21 cellular contexts compared by ENCODE assay signal in the genomic region with DNA sequence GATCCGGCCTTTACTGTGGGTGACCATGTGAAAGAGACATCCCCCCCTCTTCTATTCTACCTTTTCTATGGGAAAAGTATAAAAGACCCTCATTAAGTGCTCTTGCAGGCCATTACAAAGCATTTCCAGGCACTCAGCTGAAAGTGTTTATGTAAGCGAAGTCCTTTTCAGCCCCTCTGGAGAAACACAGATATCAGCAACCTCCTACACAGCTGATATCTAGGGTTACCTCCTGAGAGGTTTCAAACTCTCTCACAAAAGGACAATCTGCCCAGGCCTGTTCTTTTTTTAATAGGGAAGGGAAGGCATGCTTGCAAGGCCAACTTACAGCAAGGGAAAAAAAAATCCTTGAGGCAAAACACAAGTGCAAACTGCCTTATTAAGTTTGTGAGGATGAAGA. TPM values are rescaled to one million over a fixed set of nuclear protein-coding genes. Genes with fewer than 3 reads are reported as not detected.
DNase-seq lines count a peak whose midpoint lies in the region; ATAC-seq and TF ChIP-seq lines count a peak whose summit lies in the region.
"Had no signal": no experiment of that assay in that cellular context is flagged by ENCODE, and none has a peak within 500 bp of the region (broad histone marks: within the 10 kb centered on the region; RNA-seq: fewer than 3 reads in every experiment).

No MANE protein-coding gene starts in this region.

- H2BK120ac ChIP-seq in mesendoderm (ENCODE audit: low read depth, low read length), result no peak overlapping the region

- H4K20me1 ChIP-seq in GM23338 (replicated peaks; ENCODE audit: insufficient read depth), result peaks cover 4% of the 10 kb centered on the region; the same call in 1 of the 2 replicates
- peaks cover 24% of the 10 kb centered on the region for H4K20me1 ChIP-seq in smooth muscle cell (ENCODE audit: low read depth)

- peaks cover 72% of the 10 kb centered on the region for H3K4me1 Mint-ChIP-seq in GM23338

- H3K9ac ChIP-seq in mesendoderm (ENCODE audit: low read length) (no peak overlapping the region), smooth muscle cell (ENCODE audit: low read depth) (no peak overlapping the region)

- H3K27ac Mint-ChIP-seq in GM23338, result peak overlapping the region; percentile 31; the same call in 1 of the 2 replicates
- H3K27ac Mint-ChIP-seq: activated CD4-positive, alpha-beta T cell treated with anti-CD3 and anti-CD28 coated beads, Interleukin-2, amount 10 ng/mL, durations not matched to agents 7 days and 5 days; activated T-helper 1 cell treated with anti-CD3 and anti-CD28 coated beads, Interleukin-12 subunit alpha, Interleukin-12 subunit beta, Interleukin-2, Interleukin-4 antibody, amounts not matched to agents 30 ng/mL and 10 ng/mL and 1 ng/mL, durations not matched to agents 14 hours and 24 hours and 36 hours; CD4-positive, alpha-beta memory T cell; HFFc6 had no signal

- peaks cover 71% of the 10 kb centered on the region for H3K4me1 ChIP-seq in GM23338 (ENCODE audit: insufficient read depth)
- peaks cover 36% of the 10 kb centered on the region for H3K4me1 ChIP-seq in Panc1 (ENCODE audit: control insufficient read depth, insufficient read depth, low read length)
- H3K4me1 ChIP-seq in mesendoderm (ENCODE audit: control insufficient read depth, low read depth, low read length), result peaks cover 14% of the 10 kb centered on the region
- H3K4me1 ChIP-seq in smooth muscle cell (ENCODE audit: low read depth), result peaks cover 35% of the 10 kb centered on the region

- WGBS in mesendoderm (ENCODE audit: extremely low coverage, insufficient coverage, low lambda C conversion rate), result no CpG with 5 or more reads among the region's 2 CpGs
- 61% methylated on average over 2 of the region's 2 CpGs for WGBS in smooth muscle cell (ENCODE audit: low lambda C conversion rate)

- H3K9me2 ChIP-seq in GM23338 (ENCODE audit: insufficient read depth), result no peaks in the 10 kb centered on the region

- BruUV-seq in Panc1 (replicated peaks; lab: Mats Ljungman, UMichigan), result no TSS peak

- H3K36me3 Mint-ChIP-seq in GM23338 (ENCODE audit: low read depth), result peaks cover 19% of the 10 kb centered on the region
- H3K36me3 Mint-ChIP-seq: CD4-positive, alpha-beta memory T cell had no signal

- no peaks in the 10 kb centered on the region for H3K9me3 Mint-ChIP-seq in GM23338
- H3K9me3 Mint-ChIP-seq: activated CD4-positive, alpha-beta T cell treated with anti-CD3 and anti-CD28 coated beads, Interleukin-2, amount 10 ng/mL, durations not matched to agents 7 days and 5 days; activated T-helper 1 cell treated with anti-CD3 and anti-CD28 coated beads, Interleukin-12 subunit alpha, Interleukin-12 subunit beta, Interleukin-2, Interleukin-4 antibody, amounts not matched to agents 30 ng/mL and 10 ng/mL and 1 ng/mL, durations not matched to agents 14 hours and 24 hours and 36 hours; CD4-positive, alpha-beta memory T cell; HFFc6 had no signal

- peak overlapping the region; percentile 82; the same call in 1 of the 2 replicates for H3K4me2 ChIP-seq in GM23338
- no peak overlapping the region for H3K4me2 ChIP-seq in mesendoderm (ENCODE audit: low read length)
- peak overlapping the region; percentile 88 for H3K4me2 ChIP-seq in smooth muscle cell

- H3K27me3 ChIP-seq in GM23338 (ENCODE audit: insufficient read depth), result no peaks in the 10 kb centered on the region
- H3K27me3 ChIP-seq in Panc1 (ENCODE audit: control insufficient read depth, insufficient read depth, low read length), result no peaks in the 10 kb centered on the region
- no peaks in the 10 kb centered on the region for H3K27me3 ChIP-seq in mesendoderm (ENCODE audit: insufficient read depth, low read length, poor library complexity)
- H3K27me3 ChIP-seq in smooth muscle cell (ENCODE audit: low read depth), result no peaks in the 10 kb centered on the region
- H3K27me3 ChIP-seq: thyroid gland had no signal

- in situ Hi-C loops in Panc1 (cut with HindIII; ENCODE audit: low pct_unique_long_range_greater_than_20kb, low sequenced_read_pairs), result no loop called here

- no peaks in the 10 kb centered on the region for H3K79me2 ChIP-seq in GM23338 (replicated peaks; ENCODE audit: insufficient read depth)
- H3K79me2 ChIP-seq in mesendoderm (ENCODE audit: control insufficient read depth, insufficient read depth, low read length), result no peaks in the 10 kb centered on the region
- H3K79me2 ChIP-seq in smooth muscle cell (ENCODE audit: low read depth), result no peaks in the 10 kb centered on the region

- peaks cover 10% of the 10 kb centered on the region for H3F3A ChIP-seq in GM23338 (replicated peaks; ENCODE audit: low read depth)
- peaks cover 18% of the 10 kb centered on the region for H3F3A ChIP-seq in smooth muscle cell (ENCODE audit: low read depth)

- POLR2A ChIA-PET in Panc1 (lab: Charles Lee), result no interaction called here

- H2BK5ac ChIP-seq in mesendoderm (ENCODE audit: low read length), result no peak overlapping the region

- CTCF ChIA-PET in Panc1 (lab: Charles Lee), result no interaction called here

- H3K36me3 ChIP-seq in GM23338 (ENCODE audit: insufficient read depth), result no peaks in the 10 kb centered on the region
- H3K36me3 ChIP-seq in Panc1 (ENCODE audit: control insufficient read depth, insufficient read depth, low read length), result peaks cover 9% of the 10 kb centered on the region
- H3K36me3 ChIP-seq in mesendoderm (ENCODE audit: control insufficient read depth, insufficient read depth, low read length), result no peaks in the 10 kb centered on the region
- no peaks in the 10 kb centered on the region for H3K36me3 ChIP-seq in smooth muscle cell (ENCODE audit: low read depth)
- H3K36me3 ChIP-seq: thyroid gland had no signal

- H3K9me3 ChIP-seq in Panc1 (ENCODE audit: control insufficient read depth, insufficient read depth, low read depth, low read length), result no peaks in the 10 kb centered on the region
- H3K9me3 ChIP-seq in smooth muscle cell (replicated peaks; ENCODE audit: low read depth), result no peaks in the 10 kb centered on the region
- H3K9me3 ChIP-seq: thyroid gland had no signal

- H3K4me3 ChIP-seq in GM23338 (no peak overlapping the region), Panc1 (ENCODE audit: low read depth in 2 of 2, low read length in 2 of 2) (no peak overlapping the region), mesendoderm (ENCODE audit: low read length) (no peak overlapping the region), smooth muscle cell (no peak overlapping the region)
- H3K4me3 ChIP-seq: thyroid gland had no signal

- no peak overlapping the region for H3K4ac ChIP-seq in mesendoderm (ENCODE audit: low read depth, low read length)

- H4K5ac ChIP-seq in mesendoderm (ENCODE audit: low read length), result no peak overlapping the region

- H4K8ac ChIP-seq in mesendoderm (ENCODE audit: low read depth, low read length), result no peak overlapping the region

- no peak overlapping the region; the same call in 2 of the 3 replicates for H3K4me3 Mint-ChIP-seq in GM23338
- H3K4me3 Mint-ChIP-seq: activated CD4-positive, alpha-beta T cell treated with anti-CD3 and anti-CD28 coated beads, Interleukin-2, amount 10 ng/mL, durations not matched to agents 7 days and 5 days; activated T-helper 1 cell treated with anti-CD3 and anti-CD28 coated beads, Interleukin-12 subunit alpha, Interleukin-12 subunit beta, Interleukin-2, Interleukin-4 antibody, amounts not matched to agents 30 ng/mL and 10 ng/mL and 1 ng/mL, durations not matched to agents 14 hours and 24 hours and 36 hours; CD4-positive, alpha-beta memory T cell; HFFc6 had no signal

- DNase-seq in GM23338 (ENCODE audit: low spot score) (no peak), Panc1 (ENCODE audit: low read depth, low spot score) (no peak), mesendoderm (peak; percentile 42), smooth muscle cell (lab: John Stamatoyannopoulos, UW; ENCODE audit: unreplicated experiment) (no peak), GM20000 (ENCODE audit: low spot score) (no peak)
- DNase-seq: activated CD4-positive, alpha-beta T cell treated with anti-CD3 and anti-CD28 coated beads, Interleukin-2, amount 10 ng/mL, durations not matched to agents 7 days and 5 days; activated naive CD4-positive, alpha-beta T cell treated with anti-CD3 and anti-CD28 coated beads, Interleukin-2, amount 50 U/mL, for 16 hours; CD4-positive, alpha-beta memory T cell; HFFc6; islet precursor cell; KBM-7; NCI-H146; NCI-H2171; stimulated activated CD4-positive, alpha-beta T cell treated with anti-CD3 and anti-CD28 coated beads, Interleukin-12 subunit alpha, Interleukin-12 subunit beta, amount 100 ng/mL, for 4 hours; stimulated activated CD4-positive, alpha-beta T cell treated with anti-CD3 and anti-CD28 coated beads, Interleukin-4, amount 100 ng/mL, for 24 hours; stimulated activated naive CD4-positive, alpha-beta T cell treated with Interleukin-2 at 50 U/mL for 16 hours; T-helper 2 cell; thyroid gland had no signal

- no peak overlapping the region for H2AFZ ChIP-seq in GM23338
- H2AFZ ChIP-seq in smooth muscle cell (ENCODE audit: low read depth), result no peak overlapping the region

- TF ChIP-seq CTCF in GM23338 (conservative IDR thresholded peaks at IDR 0.05; ENCODE audit: low read depth in 2 of 2), result no peak
- TF ChIP-seq CTCF in Panc1 (IDR thresholded peaks at IDR 0.05), result no peak
- no peak for TF ChIP-seq CTCF in smooth muscle cell (IDR thresholded peaks at IDR 0.05; ENCODE audit: borderline replicate concordance, insufficient read depth, poor library complexity, severe bottlenecking)
- no peak for TF ChIP-seq CTCF in GM20000 (IDR thresholded peaks at IDR 0.05; ENCODE audit: extremely low read depth, missing control alignments)

- H3K56ac ChIP-seq in mesendoderm (ENCODE audit: low read length), result no peak overlapping the region

- no peaks in the 10 kb centered on the region for H3K79me1 ChIP-seq in mesendoderm (ENCODE audit: low read length)

- H3K18ac ChIP-seq in mesendoderm (ENCODE audit: low read length), result no peak overlapping the region

- H3K27ac ChIP-seq in GM23338 (ENCODE audit: low read depth) (no peak overlapping the region), Panc1 (ENCODE audit: low read length) (peak overlapping the region; percentile 65; the same call in 1 of the 2 replicates), mesendoderm (ENCODE audit: low read depth, low read length) (no peak overlapping the region), smooth muscle cell (ENCODE audit: low read depth) (no peak overlapping the region)
- H3K27ac ChIP-seq: thyroid gland had no signal

- intact Hi-C loops in Panc1 (cut with micrococcal nuclease; ENCODE audit: unreplicated experiment), result no loop called here

- peaks cover 8% of the 10 kb centered on the region for H3K27me3 Mint-ChIP-seq in GM23338 (ENCODE audit: insufficient read depth, low read depth, poor library complexity)

- no peak overlapping the region for H2BK15ac ChIP-seq in mesendoderm (replicated peaks; ENCODE audit: low read depth)

- no peak for ATAC-seq in GM23338
- ATAC-seq in Panc1, result no peak
- ATAC-seq in GM19023 (IDR thresholded peaks at IDR 0.05; ENCODE audit: unreplicated experiment), result no peak
- ATAC-seq in HG03432 (IDR thresholded peaks at IDR 0.05; ENCODE audit: unreplicated experiment), result no peak

- no peak overlapping the region for H3K23ac ChIP-seq in mesendoderm (ENCODE audit: low read length)

- no peak overlapping the region for H2AK5ac ChIP-seq in mesendoderm (ENCODE audit: low read length)

RNA-seq across cellular contexts. Expression of gene ETV5, which starts 12.6 kb away (rescaled TPM):
- total RNA-seq in GM23338 (2014; rRNA removed; shearing (Covaris generic)), result 48.4 and 57.1 TPM in 2 replicates
- 32.2 and 33.5 TPM in 2 replicates for polyA plus RNA-seq in GM23338 (2016; fragmentation: Nextera tagmentation; extraction: Ambion mirVana)
- 79.3 TPM for total RNA-seq in Panc1 (2021; ENCODE audit: unreplicated experiment)
- polyA plus RNA-seq in Panc1 (2012; ENCODE audit: insufficient read length), result 43.0 TPM
- polyA plus RNA-seq in mesendoderm (2013, experiment 1 of 2), result 16.0 TPM
- polyA plus RNA-seq in mesendoderm (2013, experiment 2 of 2), result 15.4 TPM
- total RNA-seq in smooth muscle cell, result 29.8 and 51.8 TPM in 2 replicates
- polyA plus RNA-seq in smooth muscle cell, result 23.3 and 32.6 TPM in 2 replicates
- polyA plus RNA-seq: CD4-positive, alpha-beta memory T cell had no signal
